8 cellular contexts compared by ENCODE assay signal in the genomic region with DNA sequence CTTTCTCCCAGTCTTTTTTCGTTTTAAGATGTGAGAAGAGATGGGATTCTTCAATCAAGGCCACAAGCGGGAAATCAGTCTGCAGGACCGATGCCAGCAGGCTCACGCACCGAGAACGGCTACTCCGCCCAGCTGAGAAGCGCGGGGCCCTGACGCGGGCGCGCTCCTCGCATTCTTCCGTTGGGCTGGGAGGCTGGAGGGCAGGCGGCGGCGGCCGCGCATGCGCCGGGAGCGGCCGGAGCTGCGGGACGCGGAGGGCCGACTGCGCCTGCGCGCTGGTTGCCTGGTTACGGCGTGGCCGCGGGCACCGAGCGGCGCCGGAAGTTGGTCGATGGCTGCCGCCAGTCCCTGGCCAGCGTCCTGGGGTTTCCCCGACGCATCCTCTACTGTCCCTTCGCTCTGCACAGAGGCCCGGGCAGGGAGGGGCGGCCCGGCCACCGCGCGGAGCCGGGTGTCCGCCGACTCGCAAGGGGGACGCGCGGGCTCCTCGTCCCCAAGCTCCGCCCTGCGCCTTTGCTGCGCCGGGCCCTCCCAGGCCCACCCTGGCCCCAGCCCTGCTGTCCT. TPM values are rescaled to one million over a fixed set of nuclear protein-coding genes. Genes with fewer than 3 reads are reported as not detected.
DNase-seq lines count a peak whose midpoint lies in the region; ATAC-seq and TF ChIP-seq lines count a peak whose summit lies in the region.

No MANE protein-coding gene starts in this region.

- peak; percentile 99 for DNase-seq in GM10266 (ENCODE audit: extremely low spot score)
- peak; percentile 94 for DNase-seq in NAMALWA (ENCODE audit: low spot score)
- peak; percentile 96 for DNase-seq in SK-N-SH
- DNase-seq in activated naive CD4-positive, alpha-beta T cell treated with anti-CD3 and anti-CD28 coated beads, Interleukin-2, amount 50 U/mL, for 72 hours (ENCODE audit: low spot score in 2 of 2): peak; percentile 99
- DNase-seq in glutamatergic neuron: peak; percentile 97
- DNase-seq in osteocyte (ENCODE audit: extremely low spot score, unreplicated experiment): peak; percentile 99
- peak; percentile 53 for DNase-seq in thoracic aorta (ENCODE audit: low spot score)

- H2AFZ ChIP-seq in SK-N-SH (ENCODE audit: low read depth): peak overlapping the region; percentile 87; the same call in 1 of the 2 replicates

- ATAC-seq in HG02571 (IDR thresholded peaks at IDR 0.05; ENCODE audit: unreplicated experiment) (peak; percentile 59), thoracic aorta (ENCODE audit: insufficient number of reproducible peaks, low FRiP score, low read depth) (peak; percentile 44)
- peak; percentile 75 to 77 for ATAC-seq in activated naive CD4-positive, alpha-beta T cell treated with anti-CD3 and anti-CD28 coated beads, Interleukin-2, amount 50 U/mL, for 72 hours

- H3K9me3 ChIP-seq in SK-N-SH (no peaks in the 10 kb centered on the region), thoracic aorta (no peaks in the 10 kb centered on the region)

- H3K79me2 ChIP-seq in SK-N-SH (ENCODE audit: insufficient read depth): peaks cover 41% of the 10 kb centered on the region

- H3K9me2 ChIP-seq in SK-N-SH: no peaks in the 10 kb centered on the region

- H3K27ac ChIP-seq in SK-N-SH (ENCODE audit: low read depth in 2 of 2, low read length in 1 of 2) (peak overlapping the region; percentile 99 to 100), thoracic aorta (peak overlapping the region; percentile 100)

- H3K27ac Mint-ChIP-seq in activated naive CD4-positive, alpha-beta T cell treated with anti-CD3 and anti-CD28 coated beads, Interleukin-2, amount 50 U/mL, for 72 hours: peak overlapping the region; percentile 85 to 98
- H3K27ac Mint-ChIP-seq in glutamatergic neuron (ENCODE audit: unreplicated experiment) (peak overlapping the region; percentile 91), osteocyte (ENCODE audit: unreplicated experiment) (peak overlapping the region; percentile 99)

- H3K9me3 Mint-ChIP-seq in activated naive CD4-positive, alpha-beta T cell treated with anti-CD3 and anti-CD28 coated beads, Interleukin-2, amount 50 U/mL, for 72 hours: no peaks in the 10 kb centered on the region
- peaks cover 4% of the 10 kb centered on the region for H3K9me3 Mint-ChIP-seq in glutamatergic neuron (ENCODE audit: unreplicated experiment)
- no peaks in the 10 kb centered on the region for H3K9me3 Mint-ChIP-seq in osteocyte (ENCODE audit: unreplicated experiment)

- peak overlapping the region; percentile 100 for H3K4me2 ChIP-seq in SK-N-SH

- H3K27me3 ChIP-seq in SK-N-SH (ENCODE audit: insufficient read depth): no peaks in the 10 kb centered on the region
- no peaks in the 10 kb centered on the region for H3K27me3 ChIP-seq in thoracic aorta (replicated peaks; ENCODE audit: insufficient read depth)

- TF ChIP-seq EP300 in SK-N-SH (IDR thresholded peaks at IDR 0.05; ENCODE audit: borderline replicate concordance in 1 of 2, low read depth in 1 of 2, low read length in 1 of 2): no peak

- CTCF ChIA-PET in SK-N-SH (lab: Yijun Ruan, JAX): interaction anchor here (0.7 to 8.2 kb wide), 18 partner anchors 12 to 297 kb away, joined by 3 to 320 read pairs (median 6); no protein-coding TSS in a partner anchor

- H3K4me1 Mint-ChIP-seq in glutamatergic neuron (ENCODE audit: low read depth, unreplicated experiment): peaks cover 13% of the 10 kb centered on the region
- H3K4me1 Mint-ChIP-seq in osteocyte (ENCODE audit: unreplicated experiment): peaks cover 24% of the 10 kb centered on the region

- H3F3A ChIP-seq in SK-N-SH (replicated peaks; ENCODE audit: insufficient read depth): peaks cover 4% of the 10 kb centered on the region

- peak overlapping the region; percentile 92 for H3K9ac ChIP-seq in SK-N-SH

- H3K4me3 Mint-ChIP-seq in glutamatergic neuron (ENCODE audit: unreplicated experiment) (peak overlapping the region; percentile 77), osteocyte (ENCODE audit: unreplicated experiment) (peak overlapping the region; percentile 97)

- H3K36me3 Mint-ChIP-seq in activated naive CD4-positive, alpha-beta T cell treated with anti-CD3 and anti-CD28 coated beads, Interleukin-2, amount 50 U/mL, for 72 hours: peaks cover 10 to 21% of the 10 kb centered on the region in 2 donors
- H3K36me3 Mint-ChIP-seq in glutamatergic neuron (ENCODE audit: unreplicated experiment) (no peaks in the 10 kb centered on the region), osteocyte (ENCODE audit: unreplicated experiment) (no peaks in the 10 kb centered on the region)

- peaks cover 0 to 22% of the 10 kb centered on the region in 2 experiments; a peak in 2 of 4 replicates for H3K4me1 ChIP-seq in SK-N-SH (ENCODE audit: control insufficient read depth in 1 of 2, insufficient read depth in 2 of 2, low read depth in 1 of 2, low read length in 1 of 2)
- peaks cover 12 to 32% of the 10 kb centered on the region in 2 donors for H3K4me1 ChIP-seq in thoracic aorta (ENCODE audit: control insufficient read depth in 1 of 2, low read depth in 2 of 2)

- H3K36me3 ChIP-seq in SK-N-SH (replicated peaks in 1 of 2; ENCODE audit: control insufficient read depth in 1 of 2, insufficient read depth in 2 of 2, low read length in 1 of 2): peaks cover 3 to 5% of the 10 kb centered on the region in 2 experiments
- H3K36me3 ChIP-seq in thoracic aorta: no peaks in the 10 kb centered on the region

- TF ChIP-seq CTCF in GM10266 (IDR thresholded peaks at IDR 0.05; ENCODE audit: control insufficient read depth, insufficient read depth, low read depth, missing control alignments): no peak
- no peak for TF ChIP-seq CTCF in SK-N-SH (IDR thresholded peaks at IDR 0.05)
- no peak for TF ChIP-seq CTCF in glutamatergic neuron (IDR thresholded peaks at IDR 0.05; ENCODE audit: partially characterized antibody, unreplicated experiment)
- TF ChIP-seq CTCF in osteocyte (IDR thresholded peaks at IDR 0.05): no peak
- TF ChIP-seq CTCF in thoracic aorta (IDR thresholded peaks at IDR 0.05): no peak

- TF ChIP-seq RAD21 in SK-N-SH (IDR thresholded peaks at IDR 0.05; ENCODE audit: low read length): no peak

- peaks cover 2% of the 10 kb centered on the region for H3K27me3 Mint-ChIP-seq in glutamatergic neuron (ENCODE audit: unreplicated experiment)
- H3K27me3 Mint-ChIP-seq in osteocyte (ENCODE audit: unreplicated experiment): no peaks in the 10 kb centered on the region

- POLR2A ChIA-PET in SK-N-SH (lab: Yijun Ruan, JAX): interaction anchor here (0.6 to 1.0 kb wide), 3 partner anchors 10 to 148 kb away, joined by 3 read pairs; no protein-coding TSS in a partner anchor

- peaks cover 34% of the 10 kb centered on the region for H4K20me1 ChIP-seq in SK-N-SH (ENCODE audit: insufficient read depth)

- H3K4me3 ChIP-seq in SK-N-SH (ENCODE audit: low read depth in 2 of 2, low read length in 1 of 2): peak overlapping the region; percentile 75 to 78
- peak overlapping the region; percentile 87 for H3K4me3 ChIP-seq in thoracic aorta

- 3% methylated on average over 6 of the region's 63 CpGs for WGBS in SK-N-SH (ENCODE audit: low lambda C conversion rate)

TF ChIP-seq in SK-N-SH, 30 proteins besides CTCF, POLR2A, EP300 and RAD21 (continues in another document):
- TF ChIP-seq RXRA (IDR thresholded peaks at IDR 0.05; ENCODE audit: borderline replicate concordance, low read depth): no peak
- TF ChIP-seq GATA2 (CRISPR knock-in tag; IDR thresholded peaks at IDR 0.05): no peak
- TF ChIP-seq FOSL2 (IDR thresholded peaks at IDR 0.05; ENCODE audit: borderline replicate concordance, low read depth): no peak
- TF ChIP-seq NFIC (IDR thresholded peaks at IDR 0.05; ENCODE audit: borderline replicate concordance): no peak
- TF ChIP-seq CHD2 (IDR thresholded peaks at IDR 0.05; ENCODE audit: low read length, partially characterized antibody): no peak
- TF ChIP-seq SIN3A (IDR thresholded peaks at IDR 0.05; ENCODE audit: borderline replicate concordance, low read depth, low read length): no peak
- no peak for TF ChIP-seq TEAD4 (IDR thresholded peaks at IDR 0.05; ENCODE audit: borderline replicate concordance, insufficient read depth)
- peak; percentile 30; the same call in 1 of the 2 replicates for TF ChIP-seq MXI1 (IDR thresholded peaks at IDR 0.05; ENCODE audit: low read depth, low read length)
- TF ChIP-seq, protein P1, sequence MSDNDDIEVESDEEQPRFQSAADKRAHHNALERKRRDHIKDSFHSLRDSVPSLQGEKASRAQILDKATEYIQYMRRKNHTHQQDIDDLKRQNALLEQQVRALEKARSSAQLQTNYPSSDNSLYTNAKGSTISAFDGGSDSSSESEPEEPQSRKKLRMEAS (IDR thresholded peaks at IDR 0.05; ENCODE audit: low read depth): peak; percentile 36
- TF ChIP-seq, protein P2, sequence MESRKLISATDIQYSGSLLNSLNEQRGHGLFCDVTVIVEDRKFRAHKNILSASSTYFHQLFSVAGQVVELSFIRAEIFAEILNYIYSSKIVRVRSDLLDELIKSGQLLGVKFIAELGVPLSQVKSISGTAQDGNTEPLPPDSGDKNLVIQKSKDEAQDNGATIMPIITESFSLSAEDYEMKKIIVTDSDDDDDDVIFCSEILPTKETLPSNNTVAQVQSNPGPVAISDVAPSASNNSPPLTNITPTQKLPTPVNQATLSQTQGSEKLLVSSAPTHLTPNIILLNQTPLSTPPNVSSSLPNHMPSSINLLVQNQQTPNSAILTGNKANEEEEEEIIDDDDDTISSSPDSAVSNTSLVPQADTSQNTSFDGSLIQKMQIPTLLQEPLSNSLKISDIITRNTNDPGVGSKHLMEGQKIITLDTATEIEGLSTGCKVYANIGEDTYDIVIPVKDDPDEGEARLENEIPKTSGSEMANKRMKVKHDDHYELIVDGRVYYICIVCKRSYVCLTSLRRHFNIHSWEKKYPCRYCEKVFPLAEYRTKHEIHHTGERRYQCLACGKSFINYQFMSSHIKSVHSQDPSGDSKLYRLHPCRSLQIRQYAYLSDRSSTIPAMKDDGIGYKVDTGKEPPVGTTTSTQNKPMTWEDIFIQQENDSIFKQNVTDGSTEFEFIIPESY (IDR thresholded peaks at IDR 0.05; ENCODE audit: borderline replicate concordance, low read depth): no peak

RNA-seq across cellular contexts. Expression of a gene that starts 0.8 kb away (rescaled TPM):
- 14.8 and 25.9 TPM in 2 replicates for polyA plus RNA-seq in SK-N-SH (2012; rRNA removed)
- 17.4 and 19.1 TPM in 2 replicates for polyA plus RNA-seq in SK-N-SH (2012; cell fraction: cytosol; rRNA removed)
- polyA plus RNA-seq in SK-N-SH (2012; cell fraction: nucleus; rRNA removed): 87.5 and 96.8 TPM in 2 replicates
- total RNA-seq in activated naive CD4-positive, alpha-beta T cell treated with anti-CD3 and anti-CD28 coated beads, Interleukin-2, amount 50 U/mL, for 72 hours: 10 to 100 TPM; 56.6 to 79.5 TPM
- total RNA-seq in glutamatergic neuron (ENCODE audit: unreplicated experiment): 74.3 TPM
- total RNA-seq in osteocyte: 85.0 and 88.5 TPM in 2 replicates
- total RNA-seq in thoracic aorta: 10 to 100 TPM; 59.0 to 72.8 TPM

RNA-seq across cellular contexts. Expression of a gene that starts 44.0 kb away (rescaled TPM):
- 10.5 and 12.8 TPM in 2 replicates for polyA plus RNA-seq in SK-N-SH (2012; rRNA removed)
- 5.2 and 7.4 TPM in 2 replicates for polyA plus RNA-seq in SK-N-SH (2012; cell fraction: cytosol; rRNA removed)
- 47.7 and 56.9 TPM in 2 replicates for polyA plus RNA-seq in SK-N-SH (2012; cell fraction: nucleus; rRNA removed)
- 10 to 100 TPM; 14.4 to 16.0 TPM for total RNA-seq in activated naive CD4-positive, alpha-beta T cell treated with anti-CD3 and anti-CD28 coated beads, Interleukin-2, amount 50 U/mL, for 72 hours
- total RNA-seq in glutamatergic neuron (ENCODE audit: unreplicated experiment) (35.2 TPM), osteocyte (16.0 and 16.7 TPM in 2 replicates), thoracic aorta (10 to 100 TPM; 11.9 to 12.5 TPM)

Comparison
In these comparisons a context has a peak if more than half of its experiments do, and no peak if none do; other contexts are left out.
1. Peak in every context shown above with its lines: DNase-seq, ATAC-seq, H3K4me3 ChIP-seq and H3K27ac ChIP-seq.